ENCODE assay signal across 8 cellular contexts in the genomic region with DNA sequence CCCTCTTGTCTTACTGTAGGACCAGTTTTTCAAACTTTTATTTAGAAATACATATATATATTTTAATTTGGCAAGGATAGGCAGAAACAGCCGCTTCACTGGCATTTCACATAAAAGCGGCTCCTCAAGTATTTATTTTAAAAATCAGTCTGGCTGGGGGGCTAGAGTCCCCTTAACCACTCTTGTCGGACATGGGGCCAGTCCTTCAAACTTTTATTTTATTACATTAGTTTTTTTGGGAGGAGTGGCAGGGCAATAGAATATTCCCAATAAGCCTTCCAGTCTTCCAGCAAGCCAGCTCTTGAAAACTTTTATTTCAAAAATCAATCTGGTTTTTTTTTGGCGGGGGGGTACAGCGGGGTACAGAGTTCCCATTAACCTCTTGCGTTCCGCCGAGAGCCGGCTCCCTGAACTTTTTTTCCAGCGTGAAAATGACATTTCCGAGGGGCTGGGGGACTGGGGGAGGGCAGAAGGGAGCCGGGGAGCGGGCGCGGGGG. TPM values are rescaled to one million over a fixed set of nuclear protein-coding genes. Genes with fewer than 3 reads are reported as not detected.
DNase-seq lines count a peak whose midpoint lies in the region; ATAC-seq, FAIRE-seq and TF ChIP-seq lines count a peak whose summit lies in the region.

No MANE protein-coding gene starts in this region.

- no peak overlapping the region for H3K4me2 ChIP-seq in mesendoderm (ENCODE audit: low read length)

- WGBS in mesendoderm (ENCODE audit: extremely low coverage, insufficient coverage, low lambda C conversion rate), result no CpG with 5 or more reads among the region's 15 CpGs
- 10 to 14% methylated on average over 15 of the region's 15 CpGs for WGBS in aorta, 2 donors

- H3K79me2 ChIP-seq in mesendoderm (ENCODE audit: control insufficient read depth, insufficient read depth, low read length), result peaks cover 15% of the 10 kb centered on the region

- H3K18ac ChIP-seq in mesendoderm (ENCODE audit: low read length), result peak overlapping the region; percentile 100

- H2BK120ac ChIP-seq in mesendoderm (ENCODE audit: low read depth, low read length), result peak overlapping the region; percentile 61

- H3K4ac ChIP-seq in mesendoderm (ENCODE audit: low read depth, low read length), result peak overlapping the region; percentile 95

- H3K27me3 Mint-ChIP-seq in stimulated activated naive CD8-positive, alpha-beta T cell treated with anti-CD3 and anti-CD28 coated beads, Interleukin-15, Interleukin-2, amounts not matched to agents 100 ng/mL and 50 ng/mL, for 24 hours, result peaks cover 18% of the 10 kb centered on the region
- peaks cover 8% of the 10 kb centered on the region for H3K27me3 Mint-ChIP-seq in brain

- intact Hi-C loops in aorta (cut with DNase I), result loop anchor here (1.0 to 10.0 kb wide), 4 partner anchors 68 to 138 kb away; no protein-coding TSS in a partner anchor

- no peak for FAIRE-seq in GM12891 (lab: Jason Lieb, UNC)

- H3K27ac ChIP-seq in mesendoderm (ENCODE audit: low read depth, low read length) (no peak overlapping the region), aorta (ENCODE audit: low read depth in 1 of 2, low read length in 2 of 2) (no peak overlapping the region)

- H3K4me1 ChIP-seq in mesendoderm (ENCODE audit: control insufficient read depth, low read depth, low read length), result no peaks in the 10 kb centered on the region
- peaks cover 0 to 3% of the 10 kb centered on the region in 2 donors for H3K4me1 ChIP-seq in aorta (ENCODE audit: control insufficient read depth in 1 of 2, insufficient read depth in 2 of 2, low read length in 2 of 2)

- no peak for TF ChIP-seq CTCF in brain (conservative IDR thresholded peaks at IDR 0.05)

- no peak for ATAC-seq in stimulated activated naive CD8-positive, alpha-beta T cell treated with anti-CD3 and anti-CD28 coated beads, Interleukin-15, Interleukin-2, amounts not matched to agents 100 U/mL and 50 U/mL, for 24 hours
- ATAC-seq in aorta (ENCODE audit: low FRiP score) (no peak), HG03469 (IDR thresholded peaks at IDR 0.05; ENCODE audit: unreplicated experiment) (no peak), GM21367 (IDR thresholded peaks at IDR 0.05; ENCODE audit: unreplicated experiment) (no peak)

- peaks cover 6% of the 10 kb centered on the region for H3K4me1 Mint-ChIP-seq in stimulated activated naive CD8-positive, alpha-beta T cell treated with anti-CD3 and anti-CD28 coated beads, Interleukin-15, Interleukin-2, amounts not matched to agents 100 ng/mL and 50 ng/mL, for 24 hours (ENCODE audit: low read depth)
- H3K4me1 Mint-ChIP-seq in brain, result peaks cover 37% of the 10 kb centered on the region

- no peak overlapping the region for H3K9ac ChIP-seq in mesendoderm (ENCODE audit: low read length)

- peak overlapping the region; percentile 98 for H4K8ac ChIP-seq in mesendoderm (ENCODE audit: low read depth, low read length)

- H3K9me3 ChIP-seq in aorta (ENCODE audit: control insufficient read depth, low read length), result no peaks in the 10 kb centered on the region

- no peaks in the 10 kb centered on the region for H3K36me3 Mint-ChIP-seq in stimulated activated naive CD8-positive, alpha-beta T cell treated with anti-CD3 and anti-CD28 coated beads, Interleukin-15, Interleukin-2, amounts not matched to agents 100 ng/mL and 50 ng/mL, for 24 hours (ENCODE audit: low read depth)
- H3K36me3 Mint-ChIP-seq in brain, result peaks cover 10% of the 10 kb centered on the region

- no peak for TF ChIP-seq POLR2A in GM12891 (IDR thresholded peaks at IDR 0.05; ENCODE audit: low read depth, low read length)

- peaks cover 1% of the 10 kb centered on the region for H3K79me1 ChIP-seq in mesendoderm (ENCODE audit: low read length)

- H3K23ac ChIP-seq in mesendoderm (ENCODE audit: low read length), result no peak overlapping the region

- peak overlapping the region; percentile 47 for H3K4me3 Mint-ChIP-seq in stimulated activated naive CD8-positive, alpha-beta T cell treated with anti-CD3 and anti-CD28 coated beads, Interleukin-15, Interleukin-2, amounts not matched to agents 100 ng/mL and 50 ng/mL, for 24 hours
- peak overlapping the region; percentile 73 to 83 (median 80) for H3K4me3 Mint-ChIP-seq in brain

- no peak for DNase-seq in stimulated activated naive CD8-positive, alpha-beta T cell treated with anti-CD3 and anti-CD28 coated beads, Interleukin-15, Interleukin-2, amounts not matched to agents 100 U/mL and 50 U/mL, for 24 hours
- DNase-seq in mesendoderm (no peak), aorta (no peak), GM12891 (ENCODE audit: insufficient read length, low spot score) (no peak)

- no peaks in the 10 kb centered on the region for H3K36me3 ChIP-seq in mesendoderm (ENCODE audit: control insufficient read depth, insufficient read depth, low read length)
- H3K36me3 ChIP-seq in aorta (ENCODE audit: control insufficient read depth in 1 of 2, insufficient read depth in 2 of 2, low read length in 1 of 2), result no peaks in the 10 kb centered on the region

- H3K9me3 Mint-ChIP-seq in stimulated activated naive CD8-positive, alpha-beta T cell treated with anti-CD3 and anti-CD28 coated beads, Interleukin-15, Interleukin-2, amounts not matched to agents 100 ng/mL and 50 ng/mL, for 24 hours, result no peaks in the 10 kb centered on the region
- peaks cover 0 to 3% (median 2%) of the 10 kb centered on the region in 5 experiments for H3K9me3 Mint-ChIP-seq in brain

- H2AK5ac ChIP-seq in mesendoderm (ENCODE audit: low read length), result no peak overlapping the region

- no peak overlapping the region for H4K5ac ChIP-seq in mesendoderm (ENCODE audit: low read length)

- peak overlapping the region; percentile 30 for H3K56ac ChIP-seq in mesendoderm (ENCODE audit: low read length)

- H3K27ac Mint-ChIP-seq in stimulated activated naive CD8-positive, alpha-beta T cell treated with anti-CD3 and anti-CD28 coated beads, Interleukin-15, Interleukin-2, amounts not matched to agents 100 ng/mL and 50 ng/mL, for 24 hours, result no peak overlapping the region
- peak overlapping the region; percentile 41 to 83 (median 65) for H3K27ac Mint-ChIP-seq in brain

- H3K4me3 ChIP-seq in mesendoderm (ENCODE audit: low read length) (no peak overlapping the region), aorta (ENCODE audit: low read length in 2 of 2) (peak overlapping the region; percentile 93 to 100)

- no peak overlapping the region for H2BK15ac ChIP-seq in mesendoderm (replicated peaks; ENCODE audit: low read depth)

- H2BK5ac ChIP-seq in mesendoderm (ENCODE audit: low read length), result no peak overlapping the region

- H3K27me3 ChIP-seq in mesendoderm (ENCODE audit: insufficient read depth, low read length, poor library complexity), result no peaks in the 10 kb centered on the region
- no peaks in the 10 kb centered on the region for H3K27me3 ChIP-seq in aorta (ENCODE audit: control insufficient read depth in 1 of 2, insufficient read depth in 2 of 2, low read length in 1 of 2)

TF ChIP-seq in GM12891, 5 proteins besides CTCF, POLR2A, EP300 and RAD21:
- no peak for TF ChIP-seq TAF1 (IDR thresholded peaks at IDR 0.05; ENCODE audit: low read depth, low read length)
- TF ChIP-seq POLR2AphosphoS5 (IDR thresholded peaks at IDR 0.05; ENCODE audit: low read depth, low read length), result no peak

RNA-seq across cellular contexts. Expression of a gene that starts 0.6 kb away (rescaled TPM):
- polyA plus RNA-seq in brain (ENCODE audit: insufficient read depth, low read depth, low replicate concordance) (0.97 TPM), aorta (1 to 10 TPM; 4.9 to 7.5 TPM)
- 19.8 TPM for polyA plus RNA-seq in mesendoderm (2013, experiment 1 of 2)
- 19.5 TPM for polyA plus RNA-seq in mesendoderm (2013, experiment 2 of 2)
- total RNA-seq in aorta, result 10 to 100 TPM; 15.4 to 17.3 TPM
- polyA plus RNA-seq in GM12891 (2012; ENCODE audit: low read depth, missing spikeins), result 0.05 TPM
